ENCODE assay signal across 17 cellular contexts in the genomic region with DNA sequence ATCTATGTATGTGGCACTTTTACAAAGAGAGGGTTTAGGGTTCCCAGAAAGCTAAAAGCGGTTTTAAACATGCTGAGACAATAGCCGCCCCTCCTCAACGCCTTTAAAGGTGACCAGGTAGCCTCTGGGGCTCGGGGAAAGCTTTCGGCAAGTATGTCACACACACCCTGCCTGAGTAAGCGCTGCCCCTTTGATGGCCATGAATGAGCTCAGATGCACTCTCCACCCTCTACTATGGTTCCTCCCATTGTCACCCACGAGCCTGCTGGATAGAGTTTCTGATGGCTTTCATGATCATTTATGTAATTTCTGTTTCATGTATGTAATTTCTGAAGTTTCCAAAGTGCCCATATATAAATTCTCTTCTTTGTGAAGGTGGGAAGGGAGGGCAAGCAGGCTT. TPM values are rescaled to one million over a fixed set of nuclear protein-coding genes. Genes with fewer than 3 reads are reported as not detected.
DNase-seq lines count a peak whose midpoint lies in the region; ATAC-seq and TF ChIP-seq lines count a peak whose summit lies in the region.
"Had no signal": no experiment of that assay in that cellular context is flagged by ENCODE, and none has a peak within 500 bp of the region (broad histone marks: within the 10 kb centered on the region; RNA-seq: fewer than 3 reads in every experiment).

No MANE protein-coding gene starts in this region.

- intact Hi-C loops in IMR-90 (cut with micrococcal nuclease): no loop called here
- intact Hi-C loops in dorsolateral prefrontal cortex (cut with DNase I): no loop called here

- no peak overlapping the region for H2BK20ac ChIP-seq in IMR-90 (ENCODE audit: low read depth, low read length)

- H2BK12ac ChIP-seq in neuronal stem cell (ENCODE audit: low read length): no peak overlapping the region

- H3K14ac ChIP-seq in IMR-90 (replicated peaks; ENCODE audit: low read depth, low read length) (no peak overlapping the region), neuronal stem cell (ENCODE audit: low read length) (no peak overlapping the region)

- no peak overlapping the region for H2BK15ac ChIP-seq in IMR-90 (ENCODE audit: low read depth, low read length)
- H2BK15ac ChIP-seq in neuronal stem cell (ENCODE audit: low read length): no peak overlapping the region

- H4K8ac ChIP-seq in IMR-90 (ENCODE audit: low read depth in 2 of 2, low read length in 2 of 2): no peak overlapping the region
- H4K8ac ChIP-seq in neuronal stem cell (ENCODE audit: low read depth, low read length): no peak overlapping the region

- no peak for TF ChIP-seq RAD21 in IMR-90 (IDR thresholded peaks at IDR 0.05; ENCODE audit: low read length)

- H4K5ac ChIP-seq in IMR-90 (ENCODE audit: low read depth, low read length): no peak overlapping the region

- POLR2A ChIA-PET in IMR-90 (lab: Charles Lee; ENCODE audit: unreplicated experiment): no interaction called here

- TF ChIP-seq POLR2A in IMR-90 (IDR thresholded peaks at IDR 0.05; ENCODE audit: low read depth, low read length): no peak

- no peak for ATAC-seq in IMR-90 (ENCODE audit: low read depth)
- ATAC-seq: HepG2 had no signal

- dilution Hi-C loops in IMR-90 (cut with HindIII; ENCODE audit: low sequenced_read_pairs, unreplicated experiment): no loop called here

- H3K4me2 ChIP-seq in IMR-90 (ENCODE audit: low read depth, low read length) (no peak overlapping the region), neuronal stem cell (ENCODE audit: insufficient read depth, low read length, poor library complexity, severe bottlenecking) (no peak overlapping the region)

- peak overlapping the region; percentile 37 for H2AK5ac ChIP-seq in IMR-90 (ENCODE audit: low read depth, low read length)
- no peak overlapping the region for H2AK5ac ChIP-seq in neuronal stem cell (ENCODE audit: low read depth, low read length)

- no peak overlapping the region for H2BK120ac ChIP-seq in IMR-90 (ENCODE audit: low read depth, low read length)
- no peak overlapping the region for H2BK120ac ChIP-seq in neuronal stem cell (ENCODE audit: low read depth, low read length)

- no CpG with 5 or more reads among the region's 7 CpGs for WGBS in IMR-90 (ENCODE audit: extremely low coverage in 2 of 2, insufficient read length in 1 of 2), 2 experiments
- 84 to 89% methylated on average over 7 of the region's 7 CpGs for WGBS in esophagus, 2 donors
- no CpG with 5 or more reads among the region's 7 CpGs for WGBS in neuronal stem cell (ENCODE audit: extremely low coverage in 2 of 2, insufficient read length in 2 of 2, insufficient replicate concordance in 1 of 2), 2 donors

- no TSS peak for BruUV-seq in IMR-90 (replicated peaks; lab: Mats Ljungman, UMichigan)

- H3K36me3 ChIP-seq in IMR-90 (ENCODE audit: control insufficient read depth, insufficient read depth, low read length) (0 out of 2 replicates have a peak, but pooled peaks cover 1% of the 10 kb centered on the region), esophagus (ENCODE audit: control insufficient read depth in 2 of 2, insufficient read depth in 2 of 2, low read length in 1 of 2) (peaks cover 2 to 3% of the 10 kb centered on the region in 2 donors), neuronal stem cell (replicated peaks in 1 of 2; ENCODE audit: control insufficient read depth in 2 of 2, insufficient read depth in 2 of 2, low read length in 2 of 2) (peaks cover 3 to 35% of the 10 kb centered on the region in 2 donors), SJCRH30 (peaks cover 21% of the 10 kb centered on the region)
- H3K36me3 ChIP-seq: HAP-1 had no signal

- DNase-seq in IMR-90 (no peak), neuronal stem cell (ENCODE audit: low spot score) (no peak), type B pancreatic cell (ENCODE audit: extremely low spot score, unreplicated experiment) (no peak), SJCRH30 (no peak), foreskin fibroblast (no peak), dorsolateral prefrontal cortex (no peak)
- DNase-seq: ACHN; BE2C; C1 segment of cervical spinal cord; CD4-positive, CD25-positive, alpha-beta regulatory T cell; CD8-positive, alpha-beta memory T cell; COR-L47; DMS 273 treated with DMSO at 0.1 percent for 48 hours; DMS53 had no signal

- H2AFZ ChIP-seq in IMR-90 (replicated peaks; ENCODE audit: low read length, poor library complexity) (no peak overlapping the region), neuronal stem cell (ENCODE audit: low read length) (no peak overlapping the region)

- peaks cover 5% of the 10 kb centered on the region; the same call in 1 of the 2 replicates for H3K9me1 ChIP-seq in IMR-90 (ENCODE audit: insufficient read depth, low read length)

- H3K4me3 ChIP-seq in IMR-90 (ENCODE audit: insufficient read depth, low read depth, low read length) (no peak overlapping the region), esophagus (ENCODE audit: low read depth in 1 of 2, low read length in 2 of 2) (no peak overlapping the region), neuronal stem cell (ENCODE audit: low read length in 2 of 2) (no peak overlapping the region), SJCRH30 (no peak overlapping the region), foreskin fibroblast (ENCODE audit: low read depth in 1 of 2, low read length in 2 of 2) (no peak overlapping the region), dorsolateral prefrontal cortex (no peak overlapping the region)
- H3K4me3 ChIP-seq: HAP-1 had no signal

- H4K91ac ChIP-seq in IMR-90 (ENCODE audit: insufficient read depth, low read depth, low read length): no peak overlapping the region
- H4K91ac ChIP-seq in neuronal stem cell (ENCODE audit: low read depth, low read length, poor library complexity): no peak overlapping the region

- H3K23ac ChIP-seq in IMR-90 (ENCODE audit: low read depth, low read length) (no peak overlapping the region), neuronal stem cell (ENCODE audit: low read depth, low read length, poor library complexity) (no peak overlapping the region)

- peaks cover 19% of the 10 kb centered on the region for H3K36me3 Mint-ChIP-seq in type B pancreatic cell

- peaks cover 2% of the 10 kb centered on the region; the same call in 1 of the 2 replicates for H3K4me1 ChIP-seq in IMR-90 (ENCODE audit: control insufficient read depth, insufficient read depth, low read length)
- H3K4me1 ChIP-seq in esophagus (ENCODE audit: control insufficient read depth in 2 of 2, insufficient read depth in 2 of 2, low read length in 1 of 2): no peaks in the 10 kb centered on the region
- peaks cover 0 to 2% of the 10 kb centered on the region in 2 donors for H3K4me1 ChIP-seq in neuronal stem cell (ENCODE audit: control insufficient read depth in 2 of 2, insufficient read depth in 1 of 2, low read depth in 1 of 2, low read length in 2 of 2)
- no peaks in the 10 kb centered on the region for H3K4me1 ChIP-seq in SJCRH30
- H3K4me1 ChIP-seq: BE2C, HAP-1 had no signal

- H3K9ac ChIP-seq in IMR-90 (ENCODE audit: low read depth, low read length) (no peak overlapping the region), neuronal stem cell (ENCODE audit: low read depth, low read length, poor library complexity) (no peak overlapping the region)

- no peaks in the 10 kb centered on the region for H3K27me3 ChIP-seq in IMR-90 (ENCODE audit: control insufficient read depth, insufficient read depth, low read length)
- H3K27me3 ChIP-seq in esophagus (ENCODE audit: control insufficient read depth in 1 of 2, insufficient read depth in 2 of 2, low read length in 2 of 2): no peaks in the 10 kb centered on the region
- H3K27me3 ChIP-seq in neuronal stem cell (ENCODE audit: control insufficient read depth in 3 of 3, insufficient read depth in 3 of 3, low read depth in 1 of 3, low read length in 3 of 3): no peaks in the 10 kb centered on the region
- H3K27me3 ChIP-seq in SJCRH30: no peaks in the 10 kb centered on the region
- no peaks in the 10 kb centered on the region for H3K27me3 ChIP-seq in dorsolateral prefrontal cortex
- H3K27me3 ChIP-seq: BE2C had no signal

- H3K27me3 Mint-ChIP-seq in type B pancreatic cell: no peaks in the 10 kb centered on the region
- H3K27me3 Mint-ChIP-seq: CD4-positive, CD25-positive, alpha-beta regulatory T cell; CD8-positive, alpha-beta memory T cell had no signal

- H3K79me1 ChIP-seq in IMR-90 (ENCODE audit: low read depth in 1 of 2, low read length in 2 of 2) (peaks cover 7 to 13% of the 10 kb centered on the region in 2 experiments; a peak in 3 of 4 replicates), neuronal stem cell (ENCODE audit: low read depth, low read length) (no peaks in the 10 kb centered on the region)

- H3K27ac ChIP-seq in IMR-90 (ENCODE audit: insufficient read depth, low read length) (no peak overlapping the region), esophagus (ENCODE audit: low read depth in 2 of 2, low read length in 1 of 2) (peak overlapping the region; percentile 69 to 75), neuronal stem cell (replicated peaks; ENCODE audit: low read length) (no peak overlapping the region), SJCRH30 (no peak overlapping the region), dorsolateral prefrontal cortex (no peak overlapping the region)

- CTCF ChIA-PET in IMR-90 (lab: Yijun Ruan, JAX): no interaction called here

- no peak overlapping the region for H3K18ac ChIP-seq in IMR-90 (ENCODE audit: low read depth, low read length)
- peak overlapping the region; percentile 35 for H3K18ac ChIP-seq in neuronal stem cell (ENCODE audit: low read length)

- H3K9me3 ChIP-seq in IMR-90 (ENCODE audit: control insufficient read depth, insufficient read depth, low read length) (no peaks in the 10 kb centered on the region), esophagus (ENCODE audit: control insufficient read depth in 2 of 2, insufficient read depth in 1 of 2, low read depth in 1 of 2, low read length in 1 of 2) (no peaks in the 10 kb centered on the region), neuronal stem cell (replicated peaks in 1 of 2; ENCODE audit: control insufficient read depth in 2 of 2, insufficient read depth in 1 of 2, low read depth in 1 of 2, low read length in 2 of 2) (peaks cover 0 to 2% of the 10 kb centered on the region in 2 donors), SJCRH30 (replicated peaks) (no peaks in the 10 kb centered on the region)
- H3K9me3 ChIP-seq: BE2C, HAP-1 had no signal

- peak overlapping the region; percentile 61 for H2AK9ac ChIP-seq in IMR-90 (replicated peaks; ENCODE audit: low read depth, low read length, poor library complexity)

- H3K56ac ChIP-seq in IMR-90 (ENCODE audit: extremely low read depth, insufficient read depth, low read length): no peak overlapping the region

- in situ Hi-C loops in IMR-90 (cut with MboI; ENCODE audit: low sequenced_read_pairs): no loop called here

- peaks cover 8% of the 10 kb centered on the region for H3K4me1 Mint-ChIP-seq in type B pancreatic cell (ENCODE audit: unreplicated experiment)

- H2BK5ac ChIP-seq in IMR-90 (ENCODE audit: low read depth, low read length, poor library complexity, severe bottlenecking): no peak overlapping the region
- peak overlapping the region; percentile 53 for H2BK5ac ChIP-seq in neuronal stem cell (ENCODE audit: low read length)

- peaks cover 4% of the 10 kb centered on the region; the same call in 1 of the 2 replicates for H4K20me1 ChIP-seq in IMR-90 (ENCODE audit: insufficient read depth, low read length)

- TF ChIP-seq CTCF in IMR-90 (conservative IDR thresholded peaks at IDR 0.05; ENCODE audit: low read depth, low read length) (no peak), type B pancreatic cell (conservative IDR thresholded peaks at IDR 0.05) (no peak), foreskin fibroblast (IDR thresholded peaks at IDR 0.05; ENCODE audit: low read depth, low read length) (no peak), dorsolateral prefrontal cortex (IDR thresholded peaks at IDR 0.05 in 54 of 56, conservative IDR thresholded peaks at IDR 0.05 in 2 of 56; ENCODE audit: low read depth in 1 of 56, partially characterized antibody in 56 of 56) (no peak)

- no peak overlapping the region for H3K4ac ChIP-seq in IMR-90 (ENCODE audit: low read depth, low read length)
- H3K4ac ChIP-seq in neuronal stem cell (ENCODE audit: low read length): no peak overlapping the region

- H3K4me3 Mint-ChIP-seq in type B pancreatic cell: no peak overlapping the region
- H3K4me3 Mint-ChIP-seq: CD4-positive, CD25-positive, alpha-beta regulatory T cell; CD8-positive, alpha-beta memory T cell had no signal

- no peaks in the 10 kb centered on the region for H3K9me3 Mint-ChIP-seq in type B pancreatic cell
- H3K9me3 Mint-ChIP-seq: CD4-positive, CD25-positive, alpha-beta regulatory T cell; CD8-positive, alpha-beta memory T cell had no signal

- peak overlapping the region; percentile 76 for H3K27ac Mint-ChIP-seq in type B pancreatic cell
- H3K27ac Mint-ChIP-seq: CD4-positive, CD25-positive, alpha-beta regulatory T cell; CD8-positive, alpha-beta memory T cell had no signal

RNA-seq across cellular contexts. Expression of a gene that starts 44.1 kb away (rescaled TPM):
- 0.18 and 0.56 TPM in 2 replicates for total RNA-seq in IMR-90 (2012; rRNA removed)
- 0.21 and 0.26 TPM in 2 replicates for polyA plus RNA-seq in IMR-90 (2012; rRNA removed)
- 0.03 and 0.04 TPM in 2 replicates for polyA plus RNA-seq in IMR-90 (2012; cell fraction: cytosol; rRNA removed)
- 0.29 and 1.5 TPM in 2 replicates for polyA plus RNA-seq in IMR-90 (2012; cell fraction: nucleus; rRNA removed; ENCODE audit: low replicate concordance)
- 10 to 100 TPM; 61.8 to 94.7 TPM for polyA plus RNA-seq in esophagus
- 1.8 TPM for polyA plus RNA-seq in neuronal stem cell (2013, experiment 1 of 2)
- polyA plus RNA-seq in neuronal stem cell (2013, experiment 2 of 2): 1.9 TPM
- 37.4 and 120 TPM in 2 replicates for total RNA-seq in type B pancreatic cell (ENCODE audit: low replicate concordance)
- total RNA-seq in SJCRH30 (2014; rRNA removed; shearing (Covaris generic)): 0.48 and 0.79 TPM in 2 replicates
- total RNA-seq in dorsolateral prefrontal cortex: 10 to 100 TPM in 8 of 120 experiments, 1 to 10 TPM in 112; 1.6 to 10.9 (median 6.4) TPM

Comparison
In these comparisons a context has a peak if more than half of its experiments do, and no peak if none do; other contexts are left out.
1. H3K27ac ChIP-seq: peak in esophagus (2 of 2); none in IMR-90 (single experiment), neuronal stem cell (single experiment), SJCRH30 (single experiment) and dorsolateral prefrontal cortex (0 of 59).